ENCODE assay signal across 9 cellular contexts in genomic region chr13:40985596-40986327, GRCh38. TPM values are rescaled to one million over a fixed set of nuclear protein-coding genes. Genes with fewer than 3 reads are reported as not detected.
A peak's percentile ranks its signal among the peaks of the same experiment; 100 is the strongest.
DNase-seq lines count a peak whose midpoint lies in the region; ATAC-seq and TF ChIP-seq lines count a peak whose summit lies in the region.
"Had no signal": no experiment of that assay in that cellular context is flagged by ENCODE, and none has a peak within 500 bp of the region (broad histone marks: within the 10 kb centered on the region; RNA-seq: fewer than 3 reads in every experiment).

No MANE protein-coding gene starts in this region.

- peaks cover 27 to 58% of the 10 kb centered on the region in 2 donors for H3K4me1 ChIP-seq in adrenal gland (replicated peaks in 1 of 2)
- peaks cover 25 to 54% of the 10 kb centered on the region in 2 donors for H3K4me1 ChIP-seq in thoracic aorta (ENCODE audit: control insufficient read depth in 1 of 2, low read depth in 2 of 2)

- peak overlapping the region; percentile 2 to 83 (median 54) for H3K27ac ChIP-seq in adrenal gland
- H3K27ac ChIP-seq in thoracic aorta: peak overlapping the region in 1 of 2 donors; percentile 0

- CTCF ChIA-PET in activated CD4-positive, alpha-beta T cell treated with anti-CD3 and anti-CD28 coated beads, Interleukin-2, amount 10 ng/mL, durations not matched to agents 7 days and 5 days (lab: Charles Lee): interaction anchor here (0.6 to 2.3 kb wide), 8 partner anchors 9 to 175 kb away, joined by 3 to 9 read pairs (median 4); no protein-coding TSS in a partner anchor

- intact Hi-C loops in adrenal gland (cut with DNase I): no loop called here
- intact Hi-C loops in posterior vena cava (cut with DNase I): loop anchor here in 1 of 2 donors (10.0 kb wide), 1 partner anchor 69 kb away; no protein-coding TSS in a partner anchor

- 42 to 44% (median 43%) methylated on average over 5 of the region's 5 CpGs for WGBS in adrenal gland, 4 donors

- peaks cover 59% of the 10 kb centered on the region for H3K4me1 Mint-ChIP-seq in activated CD4-positive, alpha-beta T cell treated with anti-CD3 and anti-CD28 coated beads, Interleukin-2, amount 10 ng/mL, durations not matched to agents 7 days and 5 days

- ATAC-seq in thoracic aorta (ENCODE audit: insufficient number of reproducible peaks, low FRiP score, low read depth): no peak
- no peak for ATAC-seq in GM18873 (IDR thresholded peaks at IDR 0.05; ENCODE audit: low FRiP score, unreplicated experiment)

- peak overlapping the region; percentile 95 for H3K27ac Mint-ChIP-seq in activated CD4-positive, alpha-beta T cell treated with anti-CD3 and anti-CD28 coated beads, Interleukin-2, amount 10 ng/mL, durations not matched to agents 7 days and 5 days

- H3K4me3 ChIP-seq in adrenal gland: peak overlapping the region in 1 of 4 donors; percentile 2
- H3K4me3 ChIP-seq in thoracic aorta: peak overlapping the region; percentile 7

- H3K4me3 Mint-ChIP-seq in activated CD4-positive, alpha-beta T cell treated with anti-CD3 and anti-CD28 coated beads, Interleukin-2, amount 10 ng/mL, durations not matched to agents 7 days and 5 days: peak overlapping the region; percentile 80

- TF ChIP-seq POLR2A in adrenal gland (IDR thresholded peaks at IDR 0.05): no peak

- H3K27me3 ChIP-seq in adrenal gland: no peaks in the 10 kb centered on the region
- H3K27me3 ChIP-seq in thoracic aorta (replicated peaks; ENCODE audit: insufficient read depth): no peaks in the 10 kb centered on the region

- H3K36me3 ChIP-seq in adrenal gland (replicated peaks in 1 of 2): no peaks in the 10 kb centered on the region
- no peaks in the 10 kb centered on the region for H3K36me3 ChIP-seq in thoracic aorta

- H3K36me3 Mint-ChIP-seq in activated CD4-positive, alpha-beta T cell treated with anti-CD3 and anti-CD28 coated beads, Interleukin-2, amount 10 ng/mL, durations not matched to agents 7 days and 5 days (ENCODE audit: low read depth): peaks cover 23% of the 10 kb centered on the region

- H3K9me3 Mint-ChIP-seq in activated CD4-positive, alpha-beta T cell treated with anti-CD3 and anti-CD28 coated beads, Interleukin-2, amount 10 ng/mL, durations not matched to agents 7 days and 5 days: no peaks in the 10 kb centered on the region

- no peaks in the 10 kb centered on the region for H3K27me3 Mint-ChIP-seq in activated CD4-positive, alpha-beta T cell treated with anti-CD3 and anti-CD28 coated beads, Interleukin-2, amount 10 ng/mL, durations not matched to agents 7 days and 5 days

- H3K9me3 ChIP-seq in adrenal gland (replicated peaks in 1 of 3) (no peaks in the 10 kb centered on the region), thoracic aorta (no peaks in the 10 kb centered on the region)

- DNase-seq in activated CD4-positive, alpha-beta T cell treated with anti-CD3 and anti-CD28 coated beads, Interleukin-2, amount 10 ng/mL, durations not matched to agents 7 days and 5 days: no peak
- no peak for DNase-seq in activated CD4-positive, alpha-beta T cell treated with anti-CD3 and anti-CD28 coated beads, Interleukin-2, amount 50 U/mL, for 4 hours
- DNase-seq in adrenal gland (no peak), medulla oblongata (ENCODE audit: extremely low spot score) (peak; percentile 44), thoracic aorta (ENCODE audit: low spot score) (no peak), SHP77 treated with DMSO at 0.1 percent for 48 hours (lab: John Stamatoyannopoulos, UW) (no peak), posterior vena cava (ENCODE audit: low spot score) (no peak)
- DNase-seq: NCI-H2107 had no signal

- TF ChIP-seq CTCF in adrenal gland (IDR thresholded peaks at IDR 0.05) (no peak), thoracic aorta (IDR thresholded peaks at IDR 0.05) (no peak)

- POLR2A ChIA-PET in activated CD4-positive, alpha-beta T cell treated with anti-CD3 and anti-CD28 coated beads, Interleukin-2, amount 10 ng/mL, durations not matched to agents 7 days and 5 days (lab: Charles Lee): no interaction called here

RNA-seq across cellular contexts. Expression of gene ELF1, which starts 33.4 kb away (rescaled TPM):
- 100 to 1,000 TPM; 125 to 149 TPM for total RNA-seq in activated CD4-positive, alpha-beta T cell treated with anti-CD3 and anti-CD28 coated beads, Interleukin-2, amount 10 ng/mL, durations not matched to agents 7 days and 5 days
- total RNA-seq in adrenal gland: 10 to 100 TPM; 27.6 to 64.3 (median 54.1) TPM
- 10 to 100 TPM in 2 of 3 donors, 1 to 10 TPM in 1; 6.3 to 36.1 (median 10.4) TPM for polyA plus RNA-seq in adrenal gland
- 10 to 100 TPM; 54.7 to 99.9 TPM for total RNA-seq in thoracic aorta
- 10 to 100 TPM; 56.2 to 56.3 TPM for total RNA-seq in posterior vena cava
